ENCODE assay signal across 16 cellular contexts in genomic region chr17:50207792-50208567, GRCh38. TPM values are rescaled to one million over a fixed set of nuclear protein-coding genes. Genes with fewer than 3 reads are reported as not detected.
DNase-seq lines count a peak whose midpoint lies in the region; ATAC-seq and TF ChIP-seq lines count a peak whose summit lies in the region.
"Had no signal": no experiment of that assay in that cellular context is flagged by ENCODE, and none has a peak within 500 bp of the region (broad histone marks: within the 10 kb centered on the region; RNA-seq: fewer than 3 reads in every experiment).

No MANE protein-coding gene starts in this region.

- H3K36me3 Mint-ChIP-seq in GM23338 (ENCODE audit: low read depth): no peaks in the 10 kb centered on the region
- H3K36me3 Mint-ChIP-seq: activated naive CD8-positive, alpha-beta T cell treated with anti-CD3 and anti-CD28 coated beads, Interleukin-2, amount 10 ng/mL, durations not matched to agents 7 days and 5 days had no signal

- intact Hi-C loops in ascending aorta (cut with DNase I): no loop called here

- ATAC-seq in GM23338 (peak; percentile 62), upper lobe of left lung (ENCODE audit: low FRiP score in 2 of 2) (no peak)
- ATAC-seq: left lobe of liver, PC-3 had no signal

- peak overlapping the region; percentile 67 to 96 for H3K18ac ChIP-seq in mesenchymal stem cell (ENCODE audit: low read depth in 1 of 2, low read length in 2 of 2)

- H3K4me3 ChIP-seq in GM23338 (no peak overlapping the region), ascending aorta (no peak overlapping the region), mesenchymal stem cell (ENCODE audit: insufficient read depth in 1 of 2, low read depth in 1 of 2, low read length in 2 of 2) (no peak overlapping the region), smooth muscle cell (no peak overlapping the region), upper lobe of left lung (no peak overlapping the region)

- peaks cover 72% of the 10 kb centered on the region for H3K4me1 Mint-ChIP-seq in GM23338

- H3K79me1 ChIP-seq in mesenchymal stem cell (replicated peaks; ENCODE audit: low read length, poor library complexity, severe bottlenecking): peaks cover 4% of the 10 kb centered on the region

- TF ChIP-seq EP300 in upper lobe of left lung (IDR thresholded peaks at IDR 0.05): no peak

- H3K79me2 ChIP-seq in GM23338 (replicated peaks; ENCODE audit: insufficient read depth) (no peaks in the 10 kb centered on the region), smooth muscle cell (ENCODE audit: low read depth) (peaks cover 6% of the 10 kb centered on the region)

- peak overlapping the region; percentile 73 for H4K8ac ChIP-seq in mesenchymal stem cell (ENCODE audit: low read length)

- peak overlapping the region; percentile 99 for H2BK15ac ChIP-seq in mesenchymal stem cell (ENCODE audit: low read depth, poor library complexity, severe bottlenecking)

- H3K9me3 ChIP-seq in ascending aorta: no peaks in the 10 kb centered on the region
- H3K9me3 ChIP-seq in mesenchymal stem cell (ENCODE audit: control insufficient read depth, low read length): no peaks in the 10 kb centered on the region
- H3K9me3 ChIP-seq in smooth muscle cell (replicated peaks; ENCODE audit: low read depth): no peaks in the 10 kb centered on the region
- no peaks in the 10 kb centered on the region for H3K9me3 ChIP-seq in upper lobe of left lung
- H3K9me3 ChIP-seq: neutrophil had no signal

- H3K4ac ChIP-seq in mesenchymal stem cell (ENCODE audit: low read depth in 1 of 2, low read length in 2 of 2): peak overlapping the region; percentile 77 to 96

- WGBS in mesenchymal stem cell: 90% methylated on average over 7 of the region's 8 CpGs
- WGBS in smooth muscle cell (ENCODE audit: low lambda C conversion rate): 83% methylated on average over 8 of the region's 8 CpGs
- WGBS in upper lobe of left lung, 2 donors: 87% methylated on average over 8 of the region's 8 CpGs

- H3K27ac ChIP-seq in GM23338 (ENCODE audit: low read depth) (no peak overlapping the region), ascending aorta (peak overlapping the region; percentile 95 to 96), mesenchymal stem cell (ENCODE audit: low read length, poor library complexity, severe bottlenecking) (peak overlapping the region; percentile 2), smooth muscle cell (ENCODE audit: low read depth) (peak overlapping the region; percentile 99), upper lobe of left lung (peak overlapping the region in 1 of 4 donors; percentile 4)
- H3K27ac ChIP-seq: neutrophil had no signal

- peaks cover 40% of the 10 kb centered on the region for H3K27me3 Mint-ChIP-seq in GM23338 (ENCODE audit: insufficient read depth, low read depth, poor library complexity)

- H3K27ac Mint-ChIP-seq in GM23338: no peak overlapping the region
- H3K27ac Mint-ChIP-seq: activated B cell treated with CpG ODN at 0.5 μM for 24 hours; activated naive CD8-positive, alpha-beta T cell treated with anti-CD3 and anti-CD28 coated beads, Interleukin-2, amount 10 ng/mL, durations not matched to agents 7 days and 5 days had no signal

- H3K14ac ChIP-seq in mesenchymal stem cell (ENCODE audit: low read length in 2 of 2): peak overlapping the region in 1 of 2 experiments; percentile 88

- no peaks in the 10 kb centered on the region for H3K36me3 ChIP-seq in GM23338 (ENCODE audit: insufficient read depth)
- no peaks in the 10 kb centered on the region for H3K36me3 ChIP-seq in ascending aorta
- no peaks in the 10 kb centered on the region for H3K36me3 ChIP-seq in mesenchymal stem cell (ENCODE audit: control insufficient read depth in 1 of 2, insufficient read depth in 2 of 2, low read depth in 1 of 2, low read length in 2 of 2)
- no peaks in the 10 kb centered on the region for H3K36me3 ChIP-seq in smooth muscle cell (ENCODE audit: low read depth)
- H3K36me3 ChIP-seq in upper lobe of left lung: no peaks in the 10 kb centered on the region
- H3K36me3 ChIP-seq: neutrophil had no signal

- peak overlapping the region; percentile 76 for H2AK5ac ChIP-seq in mesenchymal stem cell (ENCODE audit: low read length, severe bottlenecking)

- no peak for TF ChIP-seq POLR2A in upper lobe of left lung (IDR thresholded peaks at IDR 0.05)

- peak overlapping the region; percentile 12 for H2BK5ac ChIP-seq in mesenchymal stem cell (ENCODE audit: low read depth, low read length, poor library complexity, severe bottlenecking)

- H2BK12ac ChIP-seq in mesenchymal stem cell (ENCODE audit: low read length in 2 of 2): peak overlapping the region; percentile 64 to 96

- H2BK120ac ChIP-seq in mesenchymal stem cell (ENCODE audit: low read depth, low read length): peak overlapping the region; percentile 83

- peaks cover 46% of the 10 kb centered on the region for H3K4me1 ChIP-seq in GM23338 (ENCODE audit: insufficient read depth)
- peaks cover 20 to 40% of the 10 kb centered on the region in 2 donors for H3K4me1 ChIP-seq in ascending aorta
- H3K4me1 ChIP-seq in mesenchymal stem cell (ENCODE audit: control insufficient read depth, insufficient read depth, low read depth, low read length): peaks cover 67% of the 10 kb centered on the region
- H3K4me1 ChIP-seq in smooth muscle cell (ENCODE audit: low read depth): peaks cover 65% of the 10 kb centered on the region
- H3K4me1 ChIP-seq in upper lobe of left lung: peaks cover 20 to 36% (median 28%) of the 10 kb centered on the region in 4 donors

- H3K9ac ChIP-seq in mesenchymal stem cell (ENCODE audit: low read length): peak overlapping the region; percentile 69
- peak overlapping the region; percentile 72 for H3K9ac ChIP-seq in smooth muscle cell (ENCODE audit: low read depth)

- no peak overlapping the region for H3K23ac ChIP-seq in mesenchymal stem cell (ENCODE audit: low read length in 2 of 2)

- 0 out of 2 replicates have a peak, but pooled peaks cover 5% of the 10 kb centered on the region for H3F3A ChIP-seq in GM23338 (replicated peaks; ENCODE audit: low read depth)
- H3F3A ChIP-seq in smooth muscle cell (ENCODE audit: low read depth): peaks cover 30% of the 10 kb centered on the region

- H3K4me2 ChIP-seq in GM23338: peak overlapping the region; percentile 67
- no peak overlapping the region for H3K4me2 ChIP-seq in mesenchymal stem cell (ENCODE audit: low read length, poor library complexity, severe bottlenecking)
- H3K4me2 ChIP-seq in smooth muscle cell: peak overlapping the region; percentile 99

- H3K9me2 ChIP-seq in GM23338 (ENCODE audit: insufficient read depth): no peaks in the 10 kb centered on the region

- DNase-seq in GM23338 (ENCODE audit: low spot score): peak; percentile 42
- peak in 1 of 2 donors; percentile 63 for DNase-seq in ascending aorta (ENCODE audit: low spot score in 2 of 2)
- no peak for DNase-seq in mesenchymal stem cell
- no peak for DNase-seq in smooth muscle cell (lab: John Stamatoyannopoulos, UW; ENCODE audit: unreplicated experiment)
- no peak for DNase-seq in activated CD8-positive, alpha-beta memory T cell treated with anti-CD3 and anti-CD28 coated beads, Interleukin-2, amount 50 U/mL, for 48 hours
- DNase-seq in HT-29 (ENCODE audit: low spot score): no peak
- no peak for DNase-seq in T-helper 9 cell
- DNase-seq in upper lobe of left lung: no peak
- DNase-seq: activated B cell treated with CpG ODN at 0.5 μM for 24 hours; activated naive CD8-positive, alpha-beta T cell treated with anti-CD3 and anti-CD28 coated beads, Interleukin-2, amount 10 ng/mL, durations not matched to agents 7 days and 5 days; cerebellar nuclear complex; NCI-H1930; NCI-H526; PC-3 had no signal

- H3K27me3 ChIP-seq in GM23338 (ENCODE audit: insufficient read depth) (peaks cover 8% of the 10 kb centered on the region; the same call in 1 of the 2 replicates), ascending aorta (no peaks in the 10 kb centered on the region), mesenchymal stem cell (ENCODE audit: control insufficient read depth in 1 of 2, insufficient read depth in 1 of 2, low read length in 2 of 2) (no peaks in the 10 kb centered on the region), smooth muscle cell (ENCODE audit: low read depth) (no peaks in the 10 kb centered on the region), upper lobe of left lung (peaks cover 0 to 2% (median 0%) of the 10 kb centered on the region in 4 donors)

- H3K4me3 Mint-ChIP-seq in GM23338: peak overlapping the region; percentile 16; the same call in 1 of the 3 replicates
- H3K4me3 Mint-ChIP-seq: activated B cell treated with CpG ODN at 0.5 μM for 24 hours; activated naive CD8-positive, alpha-beta T cell treated with anti-CD3 and anti-CD28 coated beads, Interleukin-2, amount 10 ng/mL, durations not matched to agents 7 days and 5 days had no signal

- H4K20me1 ChIP-seq in GM23338 (replicated peaks; ENCODE audit: insufficient read depth) (no peaks in the 10 kb centered on the region), smooth muscle cell (ENCODE audit: low read depth) (no peaks in the 10 kb centered on the region)

- H2AFZ ChIP-seq in GM23338 (peak overlapping the region; percentile 66), mesenchymal stem cell (ENCODE audit: low read depth, low read length) (no peak overlapping the region), smooth muscle cell (ENCODE audit: low read depth) (no peak overlapping the region)

- no peaks in the 10 kb centered on the region for H3K9me3 Mint-ChIP-seq in GM23338
- H3K9me3 Mint-ChIP-seq: activated B cell treated with CpG ODN at 0.5 μM for 24 hours; activated naive CD8-positive, alpha-beta T cell treated with anti-CD3 and anti-CD28 coated beads, Interleukin-2, amount 10 ng/mL, durations not matched to agents 7 days and 5 days had no signal

- TF ChIP-seq CTCF in GM23338 (conservative IDR thresholded peaks at IDR 0.05; ENCODE audit: low read depth in 2 of 2) (no peak), ascending aorta (IDR thresholded peaks at IDR 0.05) (no peak), smooth muscle cell (IDR thresholded peaks at IDR 0.05; ENCODE audit: borderline replicate concordance, insufficient read depth, poor library complexity, severe bottlenecking) (no peak), upper lobe of left lung (IDR thresholded peaks at IDR 0.05) (no peak)

- H4K91ac ChIP-seq in mesenchymal stem cell (ENCODE audit: low read length): peak overlapping the region; percentile 92

RNA-seq across cellular contexts. Expression of gene COL1A1, which starts 6.5 kb away (rescaled TPM):
- 27.9 and 34.3 TPM in 2 replicates for total RNA-seq in GM23338 (2014; rRNA removed; shearing (Covaris generic))
- polyA plus RNA-seq in GM23338 (2016; fragmentation: Nextera tagmentation; extraction: Ambion mirVana) (21.2 and 22.4 TPM in 2 replicates), smooth muscle cell (18,306 and 25,649 TPM in 2 replicates)
- total RNA-seq in ascending aorta (547 TPM), smooth muscle cell (3,848 and 4,141 TPM in 2 replicates), upper lobe of left lung (100 to 1,000 TPM in 3 of 6 donors, 10 to 100 TPM in 3; 15.4 to 555 (median 117) TPM)
- 4,381 TPM for polyA plus RNA-seq in mesenchymal stem cell (2013, experiment 1 of 2)
- 4,150 TPM for polyA plus RNA-seq in mesenchymal stem cell (2013, experiment 2 of 2)
- total RNA-seq in HT-29 (2014; rRNA removed; shearing (Covaris generic)): 0.38 and 0.83 TPM in 2 replicates

RNA-seq across cellular contexts. Expression of gene SGCA, which starts 42.2 kb away (rescaled TPM):
- total RNA-seq in GM23338 (2014; rRNA removed; shearing (Covaris generic)): not detected in 2 replicates
- polyA plus RNA-seq in GM23338 (2016; fragmentation: Nextera tagmentation; extraction: Ambion mirVana) (0.19 TPM in 1 of 2 replicates, not detected in the other), smooth muscle cell (1.4 and 2.1 TPM in 2 replicates)
- total RNA-seq in ascending aorta (78.5 TPM), smooth muscle cell (0.99 TPM in 1 of 2 replicates, not detected in the other), upper lobe of left lung (10 to 100 TPM in 5 of 6 donors, 1 to 10 TPM in 1; 1.6 to 19.7 (median 14.1) TPM)
- polyA plus RNA-seq in mesenchymal stem cell (2013, experiment 1 of 2): 0.14 TPM
- polyA plus RNA-seq in mesenchymal stem cell (2013, experiment 2 of 2): 0.08 TPM
- total RNA-seq in HT-29 (2014; rRNA removed; shearing (Covaris generic)): not detected in 2 replicates
- total RNA-seq: activated naive CD8-positive, alpha-beta T cell treated with anti-CD3 and anti-CD28 coated beads, Interleukin-2, amount 10 ng/mL, durations not matched to agents 7 days and 5 days; PC-3 had no signal

RNA-seq across cellular contexts. Expression of gene PPP1R9B, which starts 57.5 kb away (rescaled TPM):
- 10.1 and 10.5 TPM in 2 replicates for total RNA-seq in GM23338 (2014; rRNA removed; shearing (Covaris generic))
- polyA plus RNA-seq in GM23338 (2016; fragmentation: Nextera tagmentation; extraction: Ambion mirVana): 1.9 and 2.1 TPM in 2 replicates
- 63.5 TPM for total RNA-seq in ascending aorta
- 34.9 TPM for polyA plus RNA-seq in mesenchymal stem cell (2013, experiment 1 of 2)
- polyA plus RNA-seq in mesenchymal stem cell (2013, experiment 2 of 2): 33.0 TPM
- 20.8 and 21.8 TPM in 2 replicates for total RNA-seq in smooth muscle cell
- 6.7 and 10.2 TPM in 2 replicates for polyA plus RNA-seq in smooth muscle cell
- 38.7 and 54.6 TPM in 2 replicates for total RNA-seq in HT-29 (2014; rRNA removed; shearing (Covaris generic))
- total RNA-seq in upper lobe of left lung: 100 to 1,000 TPM in 1 of 6 donors, 10 to 100 TPM in 5; 37.5 to 121 (median 74.7) TPM
